In genomic region chr19:15331419-15332310, GRCh38 we compare ENCODE assay signal across 1 cellular context.
TF ChIP-seq lines count a peak whose summit lies in the region.

No MANE protein-coding gene starts in this region.

TF ChIP-seq in GM12878, 131 proteins besides CTCF, POLR2A, EP300 and RAD21 (continued from another document and continues in another):
- TF ChIP-seq PKNOX1 (IDR thresholded peaks at IDR 0.05) (no peak), CHD2 (IDR thresholded peaks at IDR 0.05; ENCODE audit: borderline replicate concordance, low read depth, low read length) (no peak), ZBTB11 (CRISPR knock-in tag; IDR thresholded peaks at IDR 0.05) (0 out of 2 replicates have a peak, but pooled peaks have one; percentile 18), HDAC6 (IDR thresholded peaks at IDR 0.05; ENCODE audit: unreplicated experiment) (no peak), ZNF384 (IDR thresholded peaks at IDR 0.05; ENCODE audit: borderline replicate concordance, low read depth, low read length) (no peak), POLR2AphosphoS2 (IDR thresholded peaks at IDR 0.05; ENCODE audit: low read depth, low read length) (no peak), CBFB (IDR thresholded peaks at IDR 0.05; ENCODE audit: low read depth) (no peak), MXI1 (IDR thresholded peaks at IDR 0.05; ENCODE audit: low read depth, low read length) (peak; percentile 39; the same call in 1 of the 2 replicates), SREBF2 (IDR thresholded peaks at IDR 0.05; ENCODE audit: low read length) (no peak), ETV6 (conservative IDR thresholded peaks at IDR 0.05 in 1 of 2, IDR thresholded peaks at IDR 0.05 in 1 of 2; ENCODE audit: borderline replicate concordance in 1 of 2, low read depth in 1 of 2) (no peak; a peak in 1 of 4 replicates), GABPA (IDR thresholded peaks at IDR 0.05; ENCODE audit: low read depth) (no peak), IKZF1 (conservative IDR thresholded peaks at IDR 0.05) (peak; percentile 52; the same call in 1 of the 2 replicates), KLF5 (IDR thresholded peaks at IDR 0.05; ENCODE audit: partially characterized antibody) (no peak), RFX5 (IDR thresholded peaks at IDR 0.05; ENCODE audit: low read depth, low read length) (no peak), EED (IDR thresholded peaks at IDR 0.05; ENCODE audit: low read depth) (no peak), SMARCA5 (IDR thresholded peaks at IDR 0.05) (peak; percentile 68; the same call in 1 of the 2 replicates), PAX8 (IDR thresholded peaks at IDR 0.05) (no peak), RUNX3 (IDR thresholded peaks at IDR 0.05; ENCODE audit: low read length) (no peak), NFIC (IDR thresholded peaks at IDR 0.05; ENCODE audit: low read depth, low read length) (no peak), IKZF2 (IDR thresholded peaks at IDR 0.05) (no peak), ZNF217 (IDR thresholded peaks at IDR 0.05) (peak; percentile 15; the same call in 1 of the 2 replicates), WRNIP1 (IDR thresholded peaks at IDR 0.05; ENCODE audit: borderline replicate concordance, low read depth, low read length) (no peak), BCLAF1 (IDR thresholded peaks at IDR 0.05) (no peak), USF2 (IDR thresholded peaks at IDR 0.05; ENCODE audit: borderline replicate concordance, low read depth, low read length) (no peak), FOXK2 (IDR thresholded peaks at IDR 0.05) (no peak), EZH2 (IDR thresholded peaks at IDR 0.05; ENCODE audit: borderline replicate concordance, control insufficient read depth, low read depth, low read length) (no peak), PRDM15 (CRISPR knock-in tag; IDR thresholded peaks at IDR 0.05) (no peak), TARDBP (IDR thresholded peaks at IDR 0.05; ENCODE audit: borderline replicate concordance) (no peak), SMAD1 (IDR thresholded peaks at IDR 0.05; ENCODE audit: low read depth, partially characterized antibody) (no peak)
- TF ChIP-seq, protein P1, sequence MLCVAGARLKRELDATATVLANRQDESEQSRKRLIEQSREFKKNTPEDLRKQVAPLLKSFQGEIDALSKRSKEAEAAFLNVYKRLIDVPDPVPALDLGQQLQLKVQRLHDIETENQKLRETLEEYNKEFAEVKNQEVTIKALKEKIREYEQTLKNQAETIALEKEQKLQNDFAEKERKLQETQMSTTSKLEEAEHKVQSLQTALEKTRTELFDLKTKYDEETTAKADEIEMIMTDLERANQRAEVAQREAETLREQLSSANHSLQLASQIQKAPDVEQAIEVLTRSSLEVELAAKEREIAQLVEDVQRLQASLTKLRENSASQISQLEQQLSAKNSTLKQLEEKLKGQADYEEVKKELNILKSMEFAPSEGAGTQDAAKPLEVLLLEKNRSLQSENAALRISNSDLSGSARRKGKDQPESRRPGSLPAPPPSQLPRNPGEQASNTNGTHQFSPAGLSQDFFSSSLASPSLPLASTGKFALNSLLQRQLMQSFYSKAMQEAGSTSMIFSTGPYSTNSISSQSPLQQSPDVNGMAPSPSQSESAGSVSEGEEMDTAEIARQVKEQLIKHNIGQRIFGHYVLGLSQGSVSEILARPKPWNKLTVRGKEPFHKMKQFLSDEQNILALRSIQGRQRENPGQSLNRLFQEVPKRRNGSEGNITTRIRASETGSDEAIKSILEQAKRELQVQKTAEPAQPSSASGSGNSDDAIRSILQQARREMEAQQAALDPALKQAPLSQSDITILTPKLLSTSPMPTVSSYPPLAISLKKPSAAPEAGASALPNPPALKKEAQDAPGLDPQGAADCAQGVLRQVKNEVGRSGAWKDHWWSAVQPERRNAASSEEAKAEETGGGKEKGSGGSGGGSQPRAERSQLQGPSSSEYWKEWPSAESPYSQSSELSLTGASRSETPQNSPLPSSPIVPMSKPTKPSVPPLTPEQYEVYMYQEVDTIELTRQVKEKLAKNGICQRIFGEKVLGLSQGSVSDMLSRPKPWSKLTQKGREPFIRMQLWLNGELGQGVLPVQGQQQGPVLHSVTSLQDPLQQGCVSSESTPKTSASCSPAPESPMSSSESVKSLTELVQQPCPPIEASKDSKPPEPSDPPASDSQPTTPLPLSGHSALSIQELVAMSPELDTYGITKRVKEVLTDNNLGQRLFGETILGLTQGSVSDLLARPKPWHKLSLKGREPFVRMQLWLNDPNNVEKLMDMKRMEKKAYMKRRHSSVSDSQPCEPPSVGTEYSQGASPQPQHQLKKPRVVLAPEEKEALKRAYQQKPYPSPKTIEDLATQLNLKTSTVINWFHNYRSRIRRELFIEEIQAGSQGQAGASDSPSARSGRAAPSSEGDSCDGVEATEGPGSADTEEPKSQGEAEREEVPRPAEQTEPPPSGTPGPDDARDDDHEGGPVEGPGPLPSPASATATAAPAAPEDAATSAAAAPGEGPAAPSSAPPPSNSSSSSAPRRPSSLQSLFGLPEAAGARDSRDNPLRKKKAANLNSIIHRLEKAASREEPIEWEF (IDR thresholded peaks at IDR 0.05; ENCODE audit: insufficient replicate concordance, low read depth, low read length) = no peak
- TF ChIP-seq, protein P2, sequence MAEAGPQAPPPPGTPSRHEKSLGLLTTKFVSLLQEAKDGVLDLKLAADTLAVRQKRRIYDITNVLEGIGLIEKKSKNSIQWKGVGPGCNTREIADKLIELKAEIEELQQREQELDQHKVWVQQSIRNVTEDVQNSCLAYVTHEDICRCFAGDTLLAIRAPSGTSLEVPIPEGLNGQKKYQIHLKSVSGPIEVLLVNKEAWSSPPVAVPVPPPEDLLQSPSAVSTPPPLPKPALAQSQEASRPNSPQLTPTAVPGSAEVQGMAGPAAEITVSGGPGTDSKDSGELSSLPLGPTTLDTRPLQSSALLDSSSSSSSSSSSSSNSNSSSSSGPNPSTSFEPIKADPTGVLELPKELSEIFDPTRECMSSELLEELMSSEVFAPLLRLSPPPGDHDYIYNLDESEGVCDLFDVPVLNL (IDR thresholded peaks at IDR 0.05; ENCODE audit: low read depth, low read length) = no peak
- TF ChIP-seq, protein P3, sequence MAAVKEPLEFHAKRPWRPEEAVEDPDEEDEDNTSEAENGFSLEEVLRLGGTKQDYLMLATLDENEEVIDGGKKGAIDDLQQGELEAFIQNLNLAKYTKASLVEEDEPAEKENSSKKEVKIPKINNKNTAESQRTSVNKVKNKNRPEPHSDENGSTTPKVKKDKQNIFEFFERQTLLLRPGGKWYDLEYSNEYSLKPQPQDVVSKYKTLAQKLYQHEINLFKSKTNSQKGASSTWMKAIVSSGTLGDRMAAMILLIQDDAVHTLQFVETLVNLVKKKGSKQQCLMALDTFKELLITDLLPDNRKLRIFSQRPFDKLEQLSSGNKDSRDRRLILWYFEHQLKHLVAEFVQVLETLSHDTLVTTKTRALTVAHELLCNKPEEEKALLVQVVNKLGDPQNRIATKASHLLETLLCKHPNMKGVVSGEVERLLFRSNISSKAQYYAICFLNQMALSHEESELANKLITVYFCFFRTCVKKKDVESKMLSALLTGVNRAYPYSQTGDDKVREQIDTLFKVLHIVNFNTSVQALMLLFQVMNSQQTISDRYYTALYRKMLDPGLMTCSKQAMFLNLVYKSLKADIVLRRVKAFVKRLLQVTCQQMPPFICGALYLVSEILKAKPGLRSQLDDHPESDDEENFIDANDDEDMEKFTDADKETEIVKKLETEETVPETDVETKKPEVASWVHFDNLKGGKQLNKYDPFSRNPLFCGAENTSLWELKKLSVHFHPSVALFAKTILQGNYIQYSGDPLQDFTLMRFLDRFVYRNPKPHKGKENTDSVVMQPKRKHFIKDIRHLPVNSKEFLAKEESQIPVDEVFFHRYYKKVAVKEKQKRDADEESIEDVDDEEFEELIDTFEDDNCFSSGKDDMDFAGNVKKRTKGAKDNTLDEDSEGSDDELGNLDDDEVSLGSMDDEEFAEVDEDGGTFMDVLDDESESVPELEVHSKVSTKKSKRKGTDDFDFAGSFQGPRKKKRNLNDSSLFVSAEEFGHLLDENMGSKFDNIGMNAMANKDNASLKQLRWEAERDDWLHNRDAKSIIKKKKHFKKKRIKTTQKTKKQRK (IDR thresholded peaks at IDR 0.05; ENCODE audit: low read depth, low read length) = no peak
- TF ChIP-seq, protein P4, sequence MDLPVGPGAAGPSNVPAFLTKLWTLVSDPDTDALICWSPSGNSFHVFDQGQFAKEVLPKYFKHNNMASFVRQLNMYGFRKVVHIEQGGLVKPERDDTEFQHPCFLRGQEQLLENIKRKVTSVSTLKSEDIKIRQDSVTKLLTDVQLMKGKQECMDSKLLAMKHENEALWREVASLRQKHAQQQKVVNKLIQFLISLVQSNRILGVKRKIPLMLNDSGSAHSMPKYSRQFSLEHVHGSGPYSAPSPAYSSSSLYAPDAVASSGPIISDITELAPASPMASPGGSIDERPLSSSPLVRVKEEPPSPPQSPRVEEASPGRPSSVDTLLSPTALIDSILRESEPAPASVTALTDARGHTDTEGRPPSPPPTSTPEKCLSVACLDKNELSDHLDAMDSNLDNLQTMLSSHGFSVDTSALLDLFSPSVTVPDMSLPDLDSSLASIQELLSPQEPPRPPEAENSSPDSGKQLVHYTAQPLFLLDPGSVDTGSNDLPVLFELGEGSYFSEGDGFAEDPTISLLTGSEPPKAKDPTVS (IDR thresholded peaks at IDR 0.05; ENCODE audit: low read depth, low read length) = no peak
